14 cellular contexts compared by ENCODE assay signal in genomic region chr17:75128694-75129505, GRCh38. TPM values are rescaled to one million over a fixed set of nuclear protein-coding genes. Genes with fewer than 3 reads are reported as not detected.
DNase-seq lines count a peak whose midpoint lies in the region; ATAC-seq, FAIRE-seq and TF ChIP-seq lines count a peak whose summit lies in the region.
"Had no signal": no experiment of that assay in that cellular context is flagged by ENCODE, and none has a peak within 500 bp of the region (broad histone marks: within the 10 kb centered on the region; RNA-seq: fewer than 3 reads in every experiment).

No MANE protein-coding gene starts in this region.

- H3K4me1 ChIP-seq in RWPE2 (ENCODE audit: insufficient read depth, poor library complexity, severe bottlenecking) (peaks cover 28% of the 10 kb centered on the region), mucosa of rectum (ENCODE audit: control insufficient read depth in 2 of 2, insufficient read depth in 2 of 2, low read length in 2 of 2) (peaks cover 28 to 48% of the 10 kb centered on the region in 2 donors), BE2C (peaks cover 13% of the 10 kb centered on the region)

- H3K4me3 ChIP-seq in RWPE2 (ENCODE audit: severe bottlenecking) (no peak overlapping the region), mucosa of rectum (ENCODE audit: low read length in 2 of 2) (no peak overlapping the region), BE2C (ENCODE audit: low read depth, low read length) (no peak overlapping the region)
- H3K4me3 ChIP-seq: cardiac muscle cell had no signal

- H3K27me3 ChIP-seq in RWPE2 (ENCODE audit: insufficient read depth, poor library complexity, severe bottlenecking), result no peaks in the 10 kb centered on the region
- no peaks in the 10 kb centered on the region for H3K27me3 ChIP-seq in mucosa of rectum (ENCODE audit: control insufficient read depth in 2 of 2, insufficient read depth in 2 of 2, low read length in 2 of 2)
- no peaks in the 10 kb centered on the region for H3K27me3 ChIP-seq in BE2C
- H3K27me3 ChIP-seq: cardiac muscle cell had no signal

- no peak for TF ChIP-seq POLR2A in GM12891 (IDR thresholded peaks at IDR 0.05; ENCODE audit: low read depth, low read length)

- ATAC-seq in RWPE2 (ENCODE audit: low read depth), result no peak
- ATAC-seq: CD8-positive, alpha-beta T cell had no signal

- H3K36me3 ChIP-seq in RWPE2 (ENCODE audit: low read depth) (peaks cover 21% of the 10 kb centered on the region), mucosa of rectum (ENCODE audit: control insufficient read depth in 2 of 2, insufficient read depth in 2 of 2, low read length in 2 of 2) (peaks cover 14 to 19% of the 10 kb centered on the region in 2 donors), BE2C (peaks cover 17% of the 10 kb centered on the region)

- H3K27ac ChIP-seq in RWPE2 (ENCODE audit: poor library complexity, severe bottlenecking) (peak overlapping the region; percentile 87), mucosa of rectum (ENCODE audit: low read depth in 2 of 2, low read length in 2 of 2) (peak overlapping the region; percentile 56 to 70)

- DNase-seq in GM12891 (ENCODE audit: insufficient read length, low spot score), result no peak
- no peak for DNase-seq in RWPE2 (ENCODE audit: low spot score)
- DNase-seq in BE2C, result no peak
- no peak for DNase-seq in NCI-H1092 treated with DMSO at 0.1 percent for 48 hours (lab: John Stamatoyannopoulos, UW)
- no peak for DNase-seq in midbrain (lab: John Stamatoyannopoulos, UW)
- DNase-seq: activated B cell treated with CpG ODN at 0.5 μM for 24 hours; activated effector memory CD4-positive, alpha-beta T cell treated with anti-CD3 and anti-CD28 coated beads, Interleukin-2, amount 50 U/mL, for 16 hours; GF-D8; NCI-H2081 treated with DMSO at 0.1 percent for 48 hours; NK-92 treated with Interleukin-12 subunit alpha and Interleukin-12 subunit beta, amount 100 ng/mL, for 24 hours; retina had no signal

- H3K9me3 ChIP-seq in RWPE2 (ENCODE audit: severe bottlenecking), result no peaks in the 10 kb centered on the region
- H3K9me3 ChIP-seq in mucosa of rectum (ENCODE audit: control insufficient read depth in 2 of 2, low read length in 2 of 2), result no peaks in the 10 kb centered on the region
- H3K9me3 ChIP-seq in BE2C, result no peaks in the 10 kb centered on the region

- FAIRE-seq in GM12891 (lab: Jason Lieb, UNC), result no peak

- H3K9ac ChIP-seq in mucosa of rectum (ENCODE audit: low read depth in 1 of 2, low read length in 2 of 2), result peak overlapping the region in 1 of 2 donors; percentile 47

- TF ChIP-seq CTCF in RWPE2 (IDR thresholded peaks at IDR 0.05; ENCODE audit: poor library complexity, severe bottlenecking) (no peak), BE2C (IDR thresholded peaks at IDR 0.05; ENCODE audit: low read depth, low read length) (no peak)

TF ChIP-seq in GM12891, 5 proteins besides CTCF, POLR2A, EP300 and RAD21:
- TF ChIP-seq PAX5 (IDR thresholded peaks at IDR 0.05; ENCODE audit: insufficient read depth, low read length, severe bottlenecking) (no peak), POLR2AphosphoS5 (IDR thresholded peaks at IDR 0.05; ENCODE audit: low read depth, low read length) (peak; percentile 48; the same call in 1 of the 2 replicates)
TF ChIP-seq in GM12891: peak in this region for 1.

RNA-seq across cellular contexts. Expression of gene NT5C, which starts 2.6 kb away (rescaled TPM):
- polyA plus RNA-seq in GM12891 (2012; ENCODE audit: low read depth, missing spikeins), result 60.7 TPM
- 226 TPM for polyA plus RNA-seq in BE2C (2012; ENCODE audit: insufficient read depth, insufficient read length, low read depth)

RNA-seq across cellular contexts. Expression of gene ARMC7, which starts 19.1 kb away (rescaled TPM):
- polyA plus RNA-seq in GM12891 (2012; ENCODE audit: low read depth, missing spikeins), result 7.2 TPM
- 17.7 TPM for polyA plus RNA-seq in BE2C (2012; ENCODE audit: insufficient read depth, insufficient read length, low read depth)

RNA-seq across cellular contexts. Expression of gene JPT1, which starts 25.4 kb away (rescaled TPM):
- polyA plus RNA-seq in GM12891 (2012; ENCODE audit: low read depth, missing spikeins), result 347 TPM
- polyA plus RNA-seq in BE2C (2012; ENCODE audit: insufficient read depth, insufficient read length, low read depth), result 474 TPM

RNA-seq across cellular contexts. Expression of gene SLC16A5, which starts 41.1 kb away (rescaled TPM):
- 2.4 TPM for polyA plus RNA-seq in GM12891 (2012; ENCODE audit: low read depth, missing spikeins)
- polyA plus RNA-seq in BE2C (2012; ENCODE audit: insufficient read depth, insufficient read length, low read depth), result not detected

RNA-seq across cellular contexts. Expression of gene SUMO2, which starts 53.9 kb away (rescaled TPM):
- polyA plus RNA-seq in GM12891 (2012; ENCODE audit: low read depth, missing spikeins), result 260 TPM
- 440 TPM for polyA plus RNA-seq in BE2C (2012; ENCODE audit: insufficient read depth, insufficient read length, low read depth)
